ENCODE assay signal across 12 cellular contexts in the genomic region with DNA sequence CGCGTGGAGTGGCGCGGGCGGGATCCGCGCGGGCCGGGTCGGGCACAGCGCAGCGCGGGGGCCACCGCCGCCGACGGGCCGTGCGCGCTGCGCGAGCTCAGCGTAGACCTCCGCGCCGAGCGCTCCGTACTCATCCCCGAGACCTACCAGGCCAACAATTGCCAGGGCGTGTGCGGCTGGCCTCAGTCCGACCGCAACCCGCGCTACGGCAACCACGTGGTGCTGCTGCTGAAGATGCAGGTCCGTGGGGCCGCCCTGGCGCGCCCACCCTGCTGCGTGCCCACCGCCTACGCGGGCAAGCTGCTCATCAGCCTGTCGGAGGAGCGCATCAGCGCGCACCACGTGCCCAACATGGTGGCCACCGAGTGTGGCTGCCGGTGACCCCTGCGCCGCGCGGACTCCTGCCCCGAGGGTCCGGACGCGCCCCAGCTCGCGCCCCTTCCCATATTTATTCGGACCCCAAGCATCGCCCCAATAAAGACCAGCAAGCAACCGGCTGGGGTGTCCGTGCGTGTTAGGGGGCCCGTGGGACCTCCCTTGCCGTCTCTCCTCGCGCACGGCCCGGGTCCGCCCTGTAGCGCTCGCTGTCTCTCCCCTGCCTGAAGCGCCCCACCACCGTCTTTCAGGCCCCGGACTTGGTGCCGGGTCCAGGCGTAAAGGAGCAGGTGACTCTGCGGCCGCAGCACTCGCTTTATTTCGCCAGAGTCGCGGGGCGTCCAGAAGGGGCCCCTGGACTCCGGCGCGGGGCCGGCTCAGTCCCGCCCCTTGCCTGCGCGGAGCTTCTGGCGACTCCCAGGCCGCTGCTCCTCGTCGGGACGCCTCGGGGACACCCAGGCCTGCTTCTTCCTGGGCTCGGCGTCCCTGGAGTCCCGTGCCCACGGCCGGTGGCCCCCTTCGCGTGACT. TPM values are rescaled to one million over a fixed set of nuclear protein-coding genes. Genes with fewer than 3 reads are reported as not detected.
DNase-seq lines count a peak whose midpoint lies in the region; ATAC-seq, FAIRE-seq and TF ChIP-seq lines count a peak whose summit lies in the region.
"Had no signal": no experiment of that assay in that cellular context is flagged by ENCODE, and none has a peak within 500 bp of the region (broad histone marks: within the 10 kb centered on the region; RNA-seq: fewer than 3 reads in every experiment).

No MANE protein-coding gene starts in this region.

- TF ChIP-seq CTCF in endothelial cell of umbilical vein (IDR thresholded peaks at IDR 0.05; ENCODE audit: extremely low read depth in 1 of 2, insufficient read depth in 1 of 2, low read depth in 1 of 2, low read length in 2 of 2) (no peak), prostate gland (IDR thresholded peaks at IDR 0.05) (no peak)

- H3K4me3 Mint-ChIP-seq in activated CD4-positive, alpha-beta T cell treated with anti-CD3 and anti-CD28 coated beads, Interleukin-2, amount 10 ng/mL, durations not matched to agents 24 days and 14 days = peak overlapping the region; percentile 30
- no peak overlapping the region for H3K4me3 Mint-ChIP-seq in activated CD4-positive, alpha-beta T cell treated with anti-CD3 and anti-CD28 coated beads, Interleukin-2, amount 10 ng/mL, durations not matched to agents 7 days and 5 days
- peak overlapping the region; percentile 47 to 81 (median 52) for H3K4me3 Mint-ChIP-seq in T-cell
- H3K4me3 Mint-ChIP-seq in stimulated activated naive B cell treated with anti-CD40 and anti-IgM and Interleukin-4, amounts not matched to agents 10 μg/mL and 1 μg/mL and 100 μg/mL, for 72 hours = peak overlapping the region; percentile 72 to 83

- H3K36me3 ChIP-seq in endothelial cell of umbilical vein (ENCODE audit: control insufficient read depth in 2 of 2, extremely low read depth in 1 of 2, insufficient read depth in 2 of 2, low read length in 2 of 2) = peaks cover 4 to 12% of the 10 kb centered on the region in 2 experiments
- H3K36me3 ChIP-seq in prostate gland = peaks cover 5 to 10% of the 10 kb centered on the region in 2 donors

- H4K20me1 ChIP-seq in endothelial cell of umbilical vein (replicated peaks; ENCODE audit: control insufficient read depth, extremely low read depth, insufficient read depth, low read length) = no peaks in the 10 kb centered on the region

- H3K4me1 ChIP-seq in endothelial cell of umbilical vein (ENCODE audit: control insufficient read depth, extremely low read depth, insufficient read depth, low read length) = peaks cover 15% of the 10 kb centered on the region
- H3K4me1 ChIP-seq in prostate gland (replicated peaks) = no peaks in the 10 kb centered on the region

- CTCF ChIA-PET in activated CD4-positive, alpha-beta T cell treated with anti-CD3 and anti-CD28 coated beads, Interleukin-2, amount 10 ng/mL, durations not matched to agents 7 days and 5 days (lab: Charles Lee) = interaction anchor here (0.6 to 2.4 kb wide), 4 partner anchors 15 to 96 kb away, joined by 3 to 9 read pairs (median 4); partner anchors contain the start of gene PLEKHJ1
- CTCF ChIA-PET in T-cell (lab: Charles Lee) (interaction anchor here in 1 of 2 donors (0.6 kb wide), 1 partner anchor 1736 kb away, joined by 10 read pairs; no protein-coding TSS in a partner anchor), endothelial cell of umbilical vein (lab: Charles Lee) (interaction anchor here (1.1 to 2.8 kb wide), 5 partner anchors 9 to 93 kb away, joined by 3 to 15 read pairs (median 7); no protein-coding TSS in a partner anchor)

- H3K9me3 ChIP-seq in endothelial cell of umbilical vein (replicated peaks; ENCODE audit: control insufficient read depth, insufficient read depth, low read length) = no peaks in the 10 kb centered on the region
- H3K9me3 ChIP-seq in prostate gland = no peaks in the 10 kb centered on the region

- no peaks in the 10 kb centered on the region for H3K9me1 ChIP-seq in endothelial cell of umbilical vein (replicated peaks; ENCODE audit: control insufficient read depth, extremely low read depth, insufficient read depth, low read length)

- no peak overlapping the region for H2AFZ ChIP-seq in endothelial cell of umbilical vein (ENCODE audit: low read depth, low read length)

- H3K27me3 Mint-ChIP-seq in activated CD4-positive, alpha-beta T cell treated with anti-CD3 and anti-CD28 coated beads, Interleukin-2, amount 10 ng/mL, durations not matched to agents 24 days and 14 days = peaks cover 15% of the 10 kb centered on the region
- peaks cover 21% of the 10 kb centered on the region for H3K27me3 Mint-ChIP-seq in activated CD4-positive, alpha-beta T cell treated with anti-CD3 and anti-CD28 coated beads, Interleukin-2, amount 10 ng/mL, durations not matched to agents 7 days and 5 days
- H3K27me3 Mint-ChIP-seq in T-cell = peaks cover 0 to 16% of the 10 kb centered on the region in 2 donors
- H3K27me3 Mint-ChIP-seq in stimulated activated naive B cell treated with anti-CD40 and anti-IgM and Interleukin-4, amounts not matched to agents 10 μg/mL and 1 μg/mL and 100 μg/mL, for 72 hours = peaks cover 8 to 21% of the 10 kb centered on the region in 2 donors

- no peak overlapping the region for H3K27ac Mint-ChIP-seq in activated CD4-positive, alpha-beta T cell treated with anti-CD3 and anti-CD28 coated beads, Interleukin-2, amount 10 ng/mL, durations not matched to agents 24 days and 14 days
- no peak overlapping the region for H3K27ac Mint-ChIP-seq in activated CD4-positive, alpha-beta T cell treated with anti-CD3 and anti-CD28 coated beads, Interleukin-2, amount 10 ng/mL, durations not matched to agents 7 days and 5 days
- no peak overlapping the region for H3K27ac Mint-ChIP-seq in T-cell
- peak overlapping the region; percentile 87 for H3K27ac Mint-ChIP-seq in stimulated activated naive B cell treated with anti-CD40 and anti-IgM and Interleukin-4, amounts not matched to agents 10 μg/mL and 1 μg/mL and 100 μg/mL, for 72 hours

- no peak overlapping the region for H3K4me2 ChIP-seq in endothelial cell of umbilical vein (ENCODE audit: insufficient read depth, low read length)

- H3K27ac ChIP-seq in endothelial cell of umbilical vein (ENCODE audit: insufficient read depth, low read depth, low read length) = no peak overlapping the region
- H3K27ac ChIP-seq in prostate gland = no peak overlapping the region

- H3K4me1 Mint-ChIP-seq in activated CD4-positive, alpha-beta T cell treated with anti-CD3 and anti-CD28 coated beads, Interleukin-2, amount 10 ng/mL, durations not matched to agents 24 days and 14 days = peaks cover 7% of the 10 kb centered on the region
- peaks cover 7% of the 10 kb centered on the region for H3K4me1 Mint-ChIP-seq in activated CD4-positive, alpha-beta T cell treated with anti-CD3 and anti-CD28 coated beads, Interleukin-2, amount 10 ng/mL, durations not matched to agents 7 days and 5 days
- peaks cover 5 to 25% (median 8%) of the 10 kb centered on the region in 3 donors for H3K4me1 Mint-ChIP-seq in T-cell
- H3K4me1 Mint-ChIP-seq in stimulated activated naive B cell treated with anti-CD40 and anti-IgM and Interleukin-4, amounts not matched to agents 10 μg/mL and 1 μg/mL and 100 μg/mL, for 72 hours = peaks cover 24 to 52% of the 10 kb centered on the region in 2 donors

- dilution Hi-C loops in endothelial cell of umbilical vein (cut with MboI; ENCODE audit: extremely low pct_ligation_motif_present, low sequenced_read_pairs) = no loop called here

- peak; percentile 6 to 29 (median 22) for ATAC-seq in T-cell (replicated peaks in 1 of 4)
- ATAC-seq in stimulated activated naive B cell treated with anti-CD40 and anti-IgM and Interleukin-4, amounts not matched to agents 10 μg/mL and 1 μg/mL and 100 μg/mL, for 72 hours (replicated peaks) = peak; percentile 4 to 9

- no peak overlapping the region for H3K9ac ChIP-seq in endothelial cell of umbilical vein (replicated peaks; ENCODE audit: extremely low read depth, insufficient read depth, low read length)

- peaks cover 7% of the 10 kb centered on the region for H3K36me3 Mint-ChIP-seq in activated CD4-positive, alpha-beta T cell treated with anti-CD3 and anti-CD28 coated beads, Interleukin-2, amount 10 ng/mL, durations not matched to agents 24 days and 14 days (ENCODE audit: low read depth)
- H3K36me3 Mint-ChIP-seq in activated CD4-positive, alpha-beta T cell treated with anti-CD3 and anti-CD28 coated beads, Interleukin-2, amount 10 ng/mL, durations not matched to agents 7 days and 5 days (ENCODE audit: low read depth) = peaks cover 3% of the 10 kb centered on the region
- H3K36me3 Mint-ChIP-seq in T-cell = no peaks in the 10 kb centered on the region
- H3K36me3 Mint-ChIP-seq in stimulated activated naive B cell treated with anti-CD40 and anti-IgM and Interleukin-4, amounts not matched to agents 10 μg/mL and 1 μg/mL and 100 μg/mL, for 72 hours = peaks cover 14 to 17% of the 10 kb centered on the region in 2 donors

- H3K79me2 ChIP-seq in endothelial cell of umbilical vein (ENCODE audit: control insufficient read depth, insufficient read depth, low read length) = no peaks in the 10 kb centered on the region

- TF ChIP-seq POLR2A in endothelial cell of umbilical vein (IDR thresholded peaks at IDR 0.05; ENCODE audit: low read depth, low read length) = no peak
- TF ChIP-seq POLR2A in prostate gland (IDR thresholded peaks at IDR 0.05) = no peak

- no peak for FAIRE-seq in endothelial cell of umbilical vein (lab: Jason Lieb, UNC)

- BruUV-seq in endothelial cell of umbilical vein (replicated peaks; lab: Mats Ljungman, UMichigan) = no TSS peak

- no peaks in the 10 kb centered on the region for H3K9me3 Mint-ChIP-seq in activated CD4-positive, alpha-beta T cell treated with anti-CD3 and anti-CD28 coated beads, Interleukin-2, amount 10 ng/mL, durations not matched to agents 24 days and 14 days
- H3K9me3 Mint-ChIP-seq in activated CD4-positive, alpha-beta T cell treated with anti-CD3 and anti-CD28 coated beads, Interleukin-2, amount 10 ng/mL, durations not matched to agents 7 days and 5 days = no peaks in the 10 kb centered on the region
- no peaks in the 10 kb centered on the region for H3K9me3 Mint-ChIP-seq in T-cell
- no peaks in the 10 kb centered on the region for H3K9me3 Mint-ChIP-seq in stimulated activated naive B cell treated with anti-CD40 and anti-IgM and Interleukin-4, amounts not matched to agents 10 μg/mL and 1 μg/mL and 100 μg/mL, for 72 hours

- peak; percentile 62 for DNase-seq in activated CD4-positive, alpha-beta T cell treated with anti-CD3 and anti-CD28 coated beads, Interleukin-2, amount 10 ng/mL, durations not matched to agents 24 days and 14 days
- no peak for DNase-seq in activated CD4-positive, alpha-beta T cell treated with anti-CD3 and anti-CD28 coated beads, Interleukin-2, amount 10 ng/mL, durations not matched to agents 7 days and 5 days
- no peak for DNase-seq in T-cell
- DNase-seq in endothelial cell of umbilical vein (ENCODE audit: low read depth, low spot score) = no peak
- no peak for DNase-seq in stimulated activated naive B cell treated with anti-CD40 and anti-IgM and Interleukin-4, amounts not matched to agents 10 μg/mL and 1 μg/mL and 100 μg/mL, for 72 hours
- no peak for DNase-seq in NK-92 (lab: John Stamatoyannopoulos, UW; ENCODE audit: unreplicated experiment)
- DNase-seq in NCI-H2171 (lab: John Stamatoyannopoulos, UW) = no peak
- DNase-seq in prostate gland (ENCODE audit: low spot score) = no peak
- DNase-seq: NCI-H1092, NCI-H748 treated with DMSO at 0.1 percent for 48 hours had no signal

- intact Hi-C loops in activated CD4-positive, alpha-beta T cell treated with anti-CD3 and anti-CD28 coated beads, Interleukin-2, amount 10 ng/mL, durations not matched to agents 24 days and 14 days (cut with micrococcal nuclease) = no loop called here
- intact Hi-C loops in endothelial cell of umbilical vein (cut with micrococcal nuclease) (no loop called here), prostate gland (cut with DNase I) (no loop called here)

- POLR2A ChIA-PET in activated CD4-positive, alpha-beta T cell treated with anti-CD3 and anti-CD28 coated beads, Interleukin-2, amount 10 ng/mL, durations not matched to agents 7 days and 5 days (lab: Charles Lee) = no interaction called here
- POLR2A ChIA-PET in T-cell (lab: Charles Lee) (interaction anchor here in 1 of 2 donors (0.5 kb wide), 1 partner anchor 9 kb away, joined by 4 read pairs; no protein-coding TSS in a partner anchor), endothelial cell of umbilical vein (lab: Charles Lee) (no interaction called here)

- WGBS in prostate gland = 17% methylated on average over 106 of the region's 108 CpGs

- H3K27me3 ChIP-seq in endothelial cell of umbilical vein (ENCODE audit: control insufficient read depth in 2 of 2, insufficient read depth in 2 of 2, low read length in 2 of 2) = peaks cover 22 to 40% of the 10 kb centered on the region in 2 experiments
- H3K27me3 ChIP-seq in prostate gland (replicated peaks; ENCODE audit: insufficient read depth) = peaks cover 14% of the 10 kb centered on the region

- H3K4me3 ChIP-seq in endothelial cell of umbilical vein (replicated peaks in 1 of 3; ENCODE audit: insufficient read depth in 1 of 3, low read depth in 1 of 3, low read length in 3 of 3) = no peak overlapping the region
- H3K4me3 ChIP-seq in prostate gland = no peak overlapping the region
- H3K4me3 ChIP-seq: lung had no signal

RNA-seq across cellular contexts. Expression of gene AMH, which starts 2.7 kb away (rescaled TPM):
- 4.0 and 5.1 TPM in 2 replicates for total RNA-seq in activated CD4-positive, alpha-beta T cell treated with anti-CD3 and anti-CD28 coated beads, Interleukin-2, amount 10 ng/mL, durations not matched to agents 24 days and 14 days
- total RNA-seq in activated CD4-positive, alpha-beta T cell treated with anti-CD3 and anti-CD28 coated beads, Interleukin-2, amount 10 ng/mL, durations not matched to agents 7 days and 5 days = 1 to 10 TPM; 5.2 to 9.2 TPM
- 10 to 100 TPM in 2 of 5 donors, 1 to 10 TPM in 3; 2.1 to 13.5 (median 5.3) TPM for total RNA-seq in T-cell
- 7.5 and 9.6 TPM in 2 replicates for total RNA-seq in endothelial cell of umbilical vein
- 3.3 and 4.3 TPM in 2 replicates for polyA plus RNA-seq in endothelial cell of umbilical vein
- 0.37 and 0.86 TPM in 2 replicates for polyA plus RNA-seq in endothelial cell of umbilical vein (2011; cell fraction: cytosol; rRNA removed)
- polyA plus RNA-seq in endothelial cell of umbilical vein (2011; cell fraction: nucleus; rRNA removed) = 22.0 and 22.7 TPM in 2 replicates
- 1.9 and 2.9 TPM in 2 replicates for polyA plus RNA-seq in endothelial cell of umbilical vein (2012)
- 0.80 and 0.98 TPM in 2 replicates for polyA minus RNA-seq in endothelial cell of umbilical vein
- polyA minus RNA-seq in endothelial cell of umbilical vein (2011; cell fraction: cytosol; rRNA and poly(A)+ RNA removed) = 3.6 TPM
- polyA minus RNA-seq in endothelial cell of umbilical vein (2011; cell fraction: nucleus; rRNA and poly(A)+ RNA removed) = 4.2 and 6.6 TPM in 2 replicates
- 100 to 1,000 TPM in 1 of 2 donors, under 1 TPM in 1; 0.46 to 160 TPM for total RNA-seq in prostate gland

RNA-seq across cellular contexts. Expression of gene JSRP1, which starts 4.4 kb away (rescaled TPM):
- 0.40 and 0.91 TPM in 2 replicates for total RNA-seq in activated CD4-positive, alpha-beta T cell treated with anti-CD3 and anti-CD28 coated beads, Interleukin-2, amount 10 ng/mL, durations not matched to agents 24 days and 14 days
- under 1 TPM in 1 of 2 experiments, not detected in 1; 0.27 TPM for total RNA-seq in activated CD4-positive, alpha-beta T cell treated with anti-CD3 and anti-CD28 coated beads, Interleukin-2, amount 10 ng/mL, durations not matched to agents 7 days and 5 days
- total RNA-seq in T-cell (1 to 10 TPM in 2 of 5 donors, under 1 TPM in 2, not detected in 1; 0.42 to 1.5 (median 1.0) TPM), endothelial cell of umbilical vein (not detected in 2 replicates), prostate gland (under 1 TPM in 1 of 2 donors, not detected in 1; 0.96 TPM)
- not detected in 2 replicates for polyA plus RNA-seq in endothelial cell of umbilical vein
- not detected in 2 replicates for polyA plus RNA-seq in endothelial cell of umbilical vein (2011; cell fraction: cytosol; rRNA removed)
- not detected in 2 replicates for polyA plus RNA-seq in endothelial cell of umbilical vein (2011; cell fraction: nucleus; rRNA removed)
- polyA plus RNA-seq in endothelial cell of umbilical vein (2012) = 0.21 TPM in 1 of 2 replicates, not detected in the other
- polyA minus RNA-seq in endothelial cell of umbilical vein = not detected in 2 replicates
- not detected for polyA minus RNA-seq in endothelial cell of umbilical vein (2011; cell fraction: cytosol; rRNA and poly(A)+ RNA removed)
- not detected in 2 replicates for polyA minus RNA-seq in endothelial cell of umbilical vein (2011; cell fraction: nucleus; rRNA and poly(A)+ RNA removed)
- total RNA-seq: cerebellum had no signal

RNA-seq across cellular contexts. Expression of gene SF3A2, which starts 15.2 kb away (rescaled TPM):
- total RNA-seq in activated CD4-positive, alpha-beta T cell treated with anti-CD3 and anti-CD28 coated beads, Interleukin-2, amount 10 ng/mL, durations not matched to agents 24 days and 14 days = 159 and 171 TPM in 2 replicates
- total RNA-seq in activated CD4-positive, alpha-beta T cell treated with anti-CD3 and anti-CD28 coated beads, Interleukin-2, amount 10 ng/mL, durations not matched to agents 7 days and 5 days = 100 to 1,000 TPM; 142 to 151 TPM
- total RNA-seq in T-cell = 100 to 1,000 TPM; 130 to 172 (median 161) TPM
- total RNA-seq in endothelial cell of umbilical vein = 140 and 164 TPM in 2 replicates
- polyA plus RNA-seq in endothelial cell of umbilical vein = 19.1 and 21.5 TPM in 2 replicates
- polyA plus RNA-seq in endothelial cell of umbilical vein (2011; cell fraction: cytosol; rRNA removed) = 37.2 and 46.9 TPM in 2 replicates
- 97.6 and 105 TPM in 2 replicates for polyA plus RNA-seq in endothelial cell of umbilical vein (2011; cell fraction: nucleus; rRNA removed)
- 94.8 and 130 TPM in 2 replicates for polyA plus RNA-seq in endothelial cell of umbilical vein (2012)
- polyA minus RNA-seq in endothelial cell of umbilical vein = 27.4 and 29.2 TPM in 2 replicates
- polyA minus RNA-seq in endothelial cell of umbilical vein (2011; cell fraction: cytosol; rRNA and poly(A)+ RNA removed) = 44.2 TPM
- 50.4 and 106 TPM in 2 replicates for polyA minus RNA-seq in endothelial cell of umbilical vein (2011; cell fraction: nucleus; rRNA and poly(A)+ RNA removed)
- 100 to 1,000 TPM in 1 of 2 donors, 10 to 100 TPM in 1; 31.9 to 113 TPM for total RNA-seq in prostate gland

RNA-seq across cellular contexts. Expression of gene PLEKHJ1, which starts 15.7 kb away (rescaled TPM):
- total RNA-seq in activated CD4-positive, alpha-beta T cell treated with anti-CD3 and anti-CD28 coated beads, Interleukin-2, amount 10 ng/mL, durations not matched to agents 24 days and 14 days = 70.5 and 71.6 TPM in 2 replicates
- total RNA-seq in activated CD4-positive, alpha-beta T cell treated with anti-CD3 and anti-CD28 coated beads, Interleukin-2, amount 10 ng/mL, durations not matched to agents 7 days and 5 days = 10 to 100 TPM; 56.2 to 71.9 TPM
- total RNA-seq in T-cell = 10 to 100 TPM; 38.3 to 87.0 (median 80.4) TPM
- total RNA-seq in endothelial cell of umbilical vein = 73.4 and 82.4 TPM in 2 replicates
- polyA plus RNA-seq in endothelial cell of umbilical vein = 115 and 125 TPM in 2 replicates
- 63.1 and 87.2 TPM in 2 replicates for polyA plus RNA-seq in endothelial cell of umbilical vein (2011; cell fraction: cytosol; rRNA removed)
- polyA plus RNA-seq in endothelial cell of umbilical vein (2011; cell fraction: nucleus; rRNA removed) = 104 and 112 TPM in 2 replicates
- 53.4 and 75.6 TPM in 2 replicates for polyA plus RNA-seq in endothelial cell of umbilical vein (2012)
- polyA minus RNA-seq in endothelial cell of umbilical vein = 30.6 and 42.7 TPM in 2 replicates
- 21.8 TPM for polyA minus RNA-seq in endothelial cell of umbilical vein (2011; cell fraction: cytosol; rRNA and poly(A)+ RNA removed)
- polyA minus RNA-seq in endothelial cell of umbilical vein (2011; cell fraction: nucleus; rRNA and poly(A)+ RNA removed) = 15.4 and 15.6 TPM in 2 replicates
- 10 to 100 TPM; 59.4 to 91.7 TPM for total RNA-seq in prostate gland

RNA-seq across cellular contexts. Expression of gene PEAK3, which starts 30.1 kb away (rescaled TPM):
- total RNA-seq in activated CD4-positive, alpha-beta T cell treated with anti-CD3 and anti-CD28 coated beads, Interleukin-2, amount 10 ng/mL, durations not matched to agents 24 days and 14 days = 0.09 TPM in 1 of 2 replicates, not detected in the other
- under 1 TPM; 0.17 to 0.25 TPM for total RNA-seq in activated CD4-positive, alpha-beta T cell treated with anti-CD3 and anti-CD28 coated beads, Interleukin-2, amount 10 ng/mL, durations not matched to agents 7 days and 5 days
- total RNA-seq in T-cell (under 1 TPM in 3 of 5 donors, not detected in 2; 0.22 to 0.49 (median 0.30) TPM), endothelial cell of umbilical vein (not detected in 2 replicates), prostate gland (under 1 TPM; 0.27 to 0.80 TPM)
- polyA plus RNA-seq in endothelial cell of umbilical vein = 0.03 TPM in 1 of 2 replicates, not detected in the other
- polyA plus RNA-seq in endothelial cell of umbilical vein (2011; cell fraction: cytosol; rRNA removed) = not detected in 2 replicates
- polyA plus RNA-seq in endothelial cell of umbilical vein (2011; cell fraction: nucleus; rRNA removed) = not detected in 2 replicates
- not detected in 2 replicates for polyA plus RNA-seq in endothelial cell of umbilical vein (2012)
- polyA minus RNA-seq in endothelial cell of umbilical vein = not detected in 2 replicates
- not detected for polyA minus RNA-seq in endothelial cell of umbilical vein (2011; cell fraction: cytosol; rRNA and poly(A)+ RNA removed)
- not detected in 2 replicates for polyA minus RNA-seq in endothelial cell of umbilical vein (2011; cell fraction: nucleus; rRNA and poly(A)+ RNA removed)
- total RNA-seq: cerebellum had no signal
